8 cellular contexts compared by ENCODE assay signal in the genomic region with DNA sequence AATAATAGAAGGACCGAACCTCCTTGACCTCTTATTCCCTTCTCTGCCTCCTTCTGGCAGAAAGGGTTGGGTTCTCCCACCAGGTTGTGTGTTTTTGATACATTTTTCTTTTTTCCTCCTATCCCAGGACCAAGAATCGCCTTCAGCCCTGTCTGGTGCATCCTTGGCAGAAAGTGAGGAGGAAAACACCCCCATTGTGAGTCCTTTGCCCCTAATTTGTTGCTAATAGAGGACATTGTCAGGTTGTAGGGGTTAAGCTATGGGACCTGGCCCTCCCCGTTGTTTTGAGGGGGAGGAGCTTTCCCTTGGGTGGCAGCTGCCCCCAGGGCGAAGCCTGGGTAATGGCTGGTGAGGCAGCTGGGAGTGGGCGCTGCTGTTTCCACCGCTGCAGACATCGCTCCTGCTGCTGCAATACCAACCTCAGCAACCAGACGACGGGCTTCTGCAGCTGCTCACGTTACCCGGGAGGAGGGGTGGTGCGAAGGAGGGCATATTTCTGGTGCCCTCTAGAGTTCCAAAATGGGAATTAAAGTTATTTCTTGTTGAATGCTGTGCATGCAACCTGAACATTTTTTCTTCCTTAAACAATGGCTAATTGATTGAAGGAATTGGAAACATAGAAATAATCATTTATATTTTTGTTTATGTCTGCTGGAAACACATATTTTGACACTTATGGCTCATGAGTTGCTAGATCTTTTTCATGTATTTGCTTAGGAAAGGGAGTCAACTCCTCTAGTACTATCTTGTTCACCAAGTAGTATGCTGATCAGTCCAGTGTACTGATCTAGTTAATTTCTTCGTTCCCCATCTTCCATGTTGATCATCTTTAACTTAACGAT. TPM values are rescaled to one million over a fixed set of nuclear protein-coding genes. Genes with fewer than 3 reads are reported as not detected.
DNase-seq lines count a peak whose midpoint lies in the region; ATAC-seq, FAIRE-seq and TF ChIP-seq lines count a peak whose summit lies in the region.

No MANE protein-coding gene starts in this region.

- FAIRE-seq in GM19239 (lab: Jason Lieb, UNC) = no peak

- peak; percentile 88 for TF ChIP-seq CTCF in coronary artery (IDR thresholded peaks at IDR 0.05)

- peak overlapping the region; percentile 98 for H3K9ac ChIP-seq in BLaER1

- H3K27ac ChIP-seq in BLaER1 (peak overlapping the region; percentile 98), coronary artery (peak overlapping the region; percentile 95 to 99)

- peak overlapping the region; percentile 94 for H3K4me2 ChIP-seq in BLaER1

- H3K9me3 ChIP-seq in BLaER1 = no peaks in the 10 kb centered on the region

- DNase-seq in GM19239 (ENCODE audit: insufficient read length, low spot score) = peak; percentile 62
- DNase-seq in NCI-H524 (lab: John Stamatoyannopoulos, UW) = peak; percentile 97 to 99
- DNase-seq in activated CD4-positive, alpha-beta T cell treated with anti-CD3 and anti-CD28 coated beads for 48 hours = peak; percentile 91
- DNase-seq in coronary artery (ENCODE audit: low spot score) = peak; percentile 90
- DNase-seq in left lobe of liver (ENCODE audit: low spot score) = peak; percentile 85
- DNase-seq in stimulated activated CD4-positive, alpha-beta T cell treated with anti-CD3 and anti-CD28 coated beads, Interleukin-2, amount 100 ng/mL, for 4 hours (ENCODE audit: low read depth) = peak; percentile 83

- ATAC-seq in HG03460 (IDR thresholded peaks at IDR 0.05; ENCODE audit: unreplicated experiment) (peak; percentile 39), left lobe of liver (peak; percentile 63)

- H3K4me3 ChIP-seq in BLaER1 (peak overlapping the region; percentile 91), coronary artery (peak overlapping the region; percentile 80)

- H4K20me1 ChIP-seq in BLaER1 = peaks cover 48% of the 10 kb centered on the region

- H3K27me3 ChIP-seq in BLaER1 = no peaks in the 10 kb centered on the region

- H3K36me3 ChIP-seq in BLaER1 = peaks cover 34% of the 10 kb centered on the region

- H3K4me1 ChIP-seq in BLaER1 = peaks cover 35% of the 10 kb centered on the region

RNA-seq across cellular contexts. Expression of a gene that starts 1.5 kb away (rescaled TPM):
- total RNA-seq in left lobe of liver = 26.1 TPM

Comparison
In these comparisons a context has a peak if more than half of its experiments do, and no peak if none do; other contexts are left out.
1. Peak in every context shown above with its lines: DNase-seq, ATAC-seq, H3K4me3 ChIP-seq and H3K27ac ChIP-seq.